In genomic region chr4:138796761-138797160, GRCh38 we compare ENCODE assay signal across 18 cellular contexts.
A peak's percentile ranks its signal among the peaks of the same experiment; 100 is the strongest.
DNase-seq lines count a peak whose midpoint lies in the region; ATAC-seq, FAIRE-seq and TF ChIP-seq lines count a peak whose summit lies in the region.
"Had no signal": no experiment of that assay in that cellular context is flagged by ENCODE, and none has a peak within 500 bp of the region (broad histone marks: within the 10 kb centered on the region; RNA-seq: fewer than 3 reads in every experiment).

No MANE protein-coding gene starts in this region.

- in situ Hi-C loops in Caki2 (cut with HindIII; ENCODE audit: low pct_unique_long_range_greater_than_20kb, low sequenced_read_pairs), result no loop called here

- H3K4me3 Mint-ChIP-seq in nephron progenitor cell, result no peak overlapping the region
- H3K4me3 Mint-ChIP-seq: CD4-positive, CD25-positive, alpha-beta regulatory T cell; CD8-positive, alpha-beta memory T cell had no signal

- no peak for TF ChIP-seq CTCF in nephron progenitor cell (IDR thresholded peaks at IDR 0.05)

- H3K27ac Mint-ChIP-seq in nephron progenitor cell, result peak overlapping the region; percentile 79
- H3K27ac Mint-ChIP-seq: CD4-positive, CD25-positive, alpha-beta regulatory T cell; CD8-positive, alpha-beta memory T cell had no signal

- peak; percentile 77 for FAIRE-seq in RCC 7860 (lab: Jason Lieb, UNC)
- FAIRE-seq: D721Med, H54 had no signal

- H3K4me1 Mint-ChIP-seq in nephron progenitor cell, result peaks cover 60% of the 10 kb centered on the region
- H3K4me1 Mint-ChIP-seq: CD4-positive, CD25-positive, alpha-beta regulatory T cell; CD8-positive, alpha-beta memory T cell had no signal

- peaks cover 4% of the 10 kb centered on the region for H3K27me3 Mint-ChIP-seq in nephron progenitor cell (ENCODE audit: low read depth, poor library complexity)
- H3K27me3 Mint-ChIP-seq: CD4-positive, CD25-positive, alpha-beta regulatory T cell had no signal

- peaks cover 11% of the 10 kb centered on the region for H3K9me3 Mint-ChIP-seq in nephron progenitor cell

- DNase-seq in Caki2 (ENCODE audit: low read depth) (peak; percentile 75), HK-2 (ENCODE audit: unreplicated experiment) (peak; percentile 32), RCC 7860 (ENCODE audit: low spot score) (peak; percentile 64), nephron progenitor cell (no peak), SW 1271 (lab: John Stamatoyannopoulos, UW) (no peak)
- DNase-seq: BE2C; C1 segment of cervical spinal cord; CD4-positive, CD25-positive, alpha-beta regulatory T cell; CD8-positive, alpha-beta memory T cell; COR-L47; DMS79; GF-D8; GM23248; HCEC 1CT had no signal

- H3K36me3 Mint-ChIP-seq in nephron progenitor cell (ENCODE audit: low read depth), result peaks cover 4% of the 10 kb centered on the region
- H3K36me3 Mint-ChIP-seq: CD4-positive, CD25-positive, alpha-beta regulatory T cell; CD8-positive, alpha-beta memory T cell had no signal

- ATAC-seq in GM19395 (IDR thresholded peaks at IDR 0.05; ENCODE audit: unreplicated experiment) (no peak), HG03378 (IDR thresholded peaks at IDR 0.05; ENCODE audit: unreplicated experiment) (no peak)

Comparison
In these comparisons a context has a peak if more than half of its experiments do, and no peak if none do; other contexts are left out.
1. DNase-seq: peak in Caki2 (single experiment), HK-2 (single experiment) and RCC 7860 (single experiment); none in nephron progenitor cell (single experiment) and SW 1271 (0 of 2).